2 cellular contexts compared by ENCODE assay signal in the genomic region with DNA sequence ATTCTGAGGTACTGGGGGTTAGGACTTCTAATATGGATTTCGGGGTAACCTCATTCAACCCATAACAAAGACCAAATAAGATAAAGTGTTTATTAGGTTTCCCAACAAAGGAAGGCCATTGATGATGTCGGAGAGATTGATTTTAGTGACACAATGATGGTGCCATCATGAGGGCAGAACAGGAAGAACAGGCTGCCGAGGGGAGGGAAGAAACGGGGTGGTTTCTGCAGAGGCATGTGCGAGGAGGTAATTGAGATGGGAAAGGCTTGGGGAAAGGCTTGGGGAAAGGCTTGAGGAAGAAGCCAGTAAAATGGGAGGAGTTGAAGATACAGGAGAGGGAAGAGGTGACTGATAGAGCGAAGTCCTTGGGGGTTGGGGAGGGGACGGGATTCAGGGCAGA.
TF ChIP-seq lines count a peak whose summit lies in the region.

No MANE protein-coding gene starts in this region.

TF ChIP-seq in WTC11, 78 proteins besides CTCF, POLR2A, EP300 and RAD21:
- TF ChIP-seq, protein P1, sequence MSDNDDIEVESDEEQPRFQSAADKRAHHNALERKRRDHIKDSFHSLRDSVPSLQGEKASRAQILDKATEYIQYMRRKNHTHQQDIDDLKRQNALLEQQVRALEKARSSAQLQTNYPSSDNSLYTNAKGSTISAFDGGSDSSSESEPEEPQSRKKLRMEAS (CRISPR knock-in tag; IDR thresholded peaks at IDR 0.05) = peak; percentile 26; the same call in 1 of the 2 replicates
- TF ChIP-seq PRRX2 (CRISPR knock-in tag; IDR thresholded peaks at IDR 0.05) (no peak), NR1H2 (CRISPR knock-in tag; IDR thresholded peaks at IDR 0.05) (no peak)
- TF ChIP-seq, protein P2, sequence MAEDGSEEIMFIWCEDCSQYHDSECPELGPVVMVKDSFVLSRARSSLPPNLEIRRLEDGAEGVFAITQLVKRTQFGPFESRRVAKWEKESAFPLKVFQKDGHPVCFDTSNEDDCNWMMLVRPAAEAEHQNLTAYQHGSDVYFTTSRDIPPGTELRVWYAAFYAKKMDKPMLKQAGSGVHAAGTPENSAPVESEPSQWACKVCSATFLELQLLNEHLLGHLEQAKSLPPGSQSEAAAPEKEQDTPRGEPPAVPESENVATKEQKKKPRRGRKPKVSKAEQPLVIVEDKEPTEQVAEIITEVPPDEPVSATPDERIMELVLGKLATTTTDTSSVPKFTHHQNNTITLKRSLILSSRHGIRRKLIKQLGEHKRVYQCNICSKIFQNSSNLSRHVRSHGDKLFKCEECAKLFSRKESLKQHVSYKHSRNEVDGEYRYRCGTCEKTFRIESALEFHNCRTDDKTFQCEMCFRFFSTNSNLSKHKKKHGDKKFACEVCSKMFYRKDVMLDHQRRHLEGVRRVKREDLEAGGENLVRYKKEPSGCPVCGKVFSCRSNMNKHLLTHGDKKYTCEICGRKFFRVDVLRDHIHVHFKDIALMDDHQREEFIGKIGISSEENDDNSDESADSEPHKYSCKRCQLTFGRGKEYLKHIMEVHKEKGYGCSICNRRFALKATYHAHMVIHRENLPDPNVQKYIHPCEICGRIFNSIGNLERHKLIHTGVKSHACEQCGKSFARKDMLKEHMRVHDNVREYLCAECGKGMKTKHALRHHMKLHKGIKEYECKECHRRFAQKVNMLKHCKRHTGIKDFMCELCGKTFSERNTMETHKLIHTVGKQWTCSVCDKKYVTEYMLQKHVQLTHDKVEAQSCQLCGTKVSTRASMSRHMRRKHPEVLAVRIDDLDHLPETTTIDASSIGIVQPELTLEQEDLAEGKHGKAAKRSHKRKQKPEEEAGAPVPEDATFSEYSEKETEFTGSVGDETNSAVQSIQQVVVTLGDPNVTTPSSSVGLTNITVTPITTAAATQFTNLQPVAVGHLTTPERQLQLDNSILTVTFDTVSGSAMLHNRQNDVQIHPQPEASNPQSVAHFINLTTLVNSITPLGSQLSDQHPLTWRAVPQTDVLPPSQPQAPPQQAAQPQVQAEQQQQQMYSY (CRISPR knock-in tag; IDR thresholded peaks at IDR 0.05) = no peak

TF ChIP-seq in HepG2, 621 proteins besides CTCF, POLR2A, EP300 and RAD21 (continued from another document):
- no peak for TF ChIP-seq XBP1 (CRISPR knock-in tag; IDR thresholded peaks at IDR 0.05)
